8 cellular contexts compared by ENCODE assay signal in the genomic region with DNA sequence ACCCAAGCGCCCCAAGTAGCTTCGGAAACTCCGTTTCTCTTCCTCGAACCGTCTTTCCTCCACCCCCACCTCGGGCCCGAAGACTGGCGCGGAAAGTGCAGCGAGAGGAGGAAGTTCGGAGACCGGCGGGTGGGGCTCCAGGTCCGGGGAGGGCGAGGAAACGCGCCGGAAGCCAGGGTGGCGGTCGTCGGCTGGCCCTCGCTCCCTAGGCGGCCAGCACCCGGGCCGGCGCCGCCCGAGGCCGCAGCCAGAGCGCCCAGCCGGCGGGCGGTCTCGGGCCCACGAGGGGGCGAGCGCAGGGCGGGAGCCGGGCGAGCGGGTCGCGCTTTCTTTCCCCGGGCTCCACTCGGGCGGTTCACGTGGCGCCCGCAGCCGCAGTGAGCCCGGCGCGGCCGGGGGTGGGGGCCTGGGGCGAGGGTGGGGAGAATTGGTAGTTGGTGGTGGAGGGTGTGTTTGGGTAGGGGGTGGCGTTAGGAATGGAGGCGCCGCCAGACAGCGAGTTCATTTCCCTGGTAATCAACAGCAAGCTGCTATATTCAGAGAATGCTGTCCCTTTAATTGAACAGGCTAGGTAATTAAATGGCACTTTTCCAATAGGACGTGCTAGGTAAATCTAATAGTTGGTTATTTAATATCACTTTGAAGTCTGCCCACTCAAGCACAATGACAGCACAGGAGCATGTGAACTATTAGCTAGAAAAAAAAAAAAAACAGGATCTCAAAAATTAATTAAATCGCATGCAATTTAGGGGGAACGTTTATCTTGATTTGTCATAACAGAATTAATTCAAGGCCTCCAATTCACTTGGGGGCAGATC. TPM values are rescaled to one million over a fixed set of nuclear protein-coding genes. Genes with fewer than 3 reads are reported as not detected.
DNase-seq lines count a peak whose midpoint lies in the region; ATAC-seq and TF ChIP-seq lines count a peak whose summit lies in the region.

No MANE protein-coding gene starts in this region.

- H3K36me3 ChIP-seq in BLaER1 treated with 17β-estradiol and CSF1 and Interleukin-3, amounts not matched to agents 10 nM and 100 nM: peaks cover 37 to 66% (median 59%) of the 10 kb centered on the region in 11 experiments
- H3K36me3 ChIP-seq in NT2/D1 (ENCODE audit: insufficient read depth, insufficient read length, low read length) (peaks cover 45% of the 10 kb centered on the region), esophagus squamous epithelium (peaks cover 6 to 30% (median 11%) of the 10 kb centered on the region in 3 donors), stomach smooth muscle (ENCODE audit: control insufficient read depth in 2 of 2, insufficient read depth in 2 of 2, low read length in 2 of 2) (peaks cover 8 to 13% of the 10 kb centered on the region in 2 donors)

- TF ChIP-seq POLR2A in GM19099 (IDR thresholded peaks at IDR 0.05; ENCODE audit: extremely low read depth, insufficient read length, low read depth) (peak; percentile 63), esophagus squamous epithelium (IDR thresholded peaks at IDR 0.05) (peak in 1 of 4 donors; percentile 29)

- H3K9ac ChIP-seq in BLaER1 treated with 17β-estradiol and CSF1 and Interleukin-3, amounts not matched to agents 10 nM and 100 nM: peak overlapping the region; percentile 80 to 95 (median 87)
- H3K9ac ChIP-seq in NT2/D1 (ENCODE audit: insufficient read length, low read depth) (peak overlapping the region; percentile 76), stomach smooth muscle (ENCODE audit: low read length in 2 of 2) (peak overlapping the region; percentile 42 to 70)

- TF ChIP-seq CTCF in esophagus squamous epithelium (IDR thresholded peaks at IDR 0.05): peak in 3 of 6 experiments; percentile 32 to 37 (median 36)

- intact Hi-C loops in esophagus squamous epithelium (cut with DNase I): no loop called here

- WGBS in esophagus squamous epithelium, 2 donors: 1 to 2% methylated on average over 9 to 11 of the region's 62 CpGs

- peak overlapping the region; percentile 50 to 87 (median 74) for H3K4me3 ChIP-seq in BLaER1 treated with 17β-estradiol and CSF1 and Interleukin-3, amounts not matched to agents 10 nM and 100 nM
- H3K4me3 ChIP-seq in NT2/D1 (ENCODE audit: insufficient read length, low read depth) (peak overlapping the region; percentile 51), esophagus squamous epithelium (peak overlapping the region; percentile 57 to 99 (median 90)), stomach smooth muscle (ENCODE audit: low read length in 2 of 2) (peak overlapping the region; percentile 87 to 94)

- peak overlapping the region; percentile 90 to 99 (median 96) for H3K4me2 ChIP-seq in BLaER1 treated with 17β-estradiol and CSF1 and Interleukin-3, amounts not matched to agents 10 nM and 100 nM

- no peaks in the 10 kb centered on the region for H3K9me3 ChIP-seq in BLaER1 treated with 17β-estradiol and CSF1 and Interleukin-3, amounts not matched to agents 10 nM and 100 nM (replicated peaks in 1 of 11)
- H3K9me3 ChIP-seq in NT2/D1 (ENCODE audit: insufficient read depth, low read length): no peaks in the 10 kb centered on the region
- H3K9me3 ChIP-seq in esophagus squamous epithelium: no peaks in the 10 kb centered on the region
- no peaks in the 10 kb centered on the region for H3K9me3 ChIP-seq in stomach smooth muscle (ENCODE audit: control insufficient read depth in 2 of 2, low read length in 2 of 2)

- peak; percentile 42 for ATAC-seq in HG03342 (IDR thresholded peaks at IDR 0.05; ENCODE audit: unreplicated experiment)

- no peaks in the 10 kb centered on the region for H3K27me3 ChIP-seq in BLaER1 treated with 17β-estradiol and CSF1 and Interleukin-3, amounts not matched to agents 10 nM and 100 nM
- no peaks in the 10 kb centered on the region for H3K27me3 ChIP-seq in NT2/D1 (ENCODE audit: insufficient read depth, insufficient read length)
- no peaks in the 10 kb centered on the region for H3K27me3 ChIP-seq in esophagus squamous epithelium
- no peaks in the 10 kb centered on the region for H3K27me3 ChIP-seq in stomach smooth muscle (ENCODE audit: control insufficient read depth in 1 of 2, insufficient read depth in 2 of 2, low read length in 2 of 2)

- H3K4me1 ChIP-seq in BLaER1 treated with 17β-estradiol and CSF1 and Interleukin-3, amounts not matched to agents 10 nM and 100 nM: peaks cover 43 to 47% (median 44%) of the 10 kb centered on the region in 10 experiments
- H3K4me1 ChIP-seq in NT2/D1 (ENCODE audit: insufficient read depth, insufficient read length) (no peaks in the 10 kb centered on the region), esophagus squamous epithelium (peaks cover 27 to 78% (median 34%) of the 10 kb centered on the region in 3 donors), stomach smooth muscle (ENCODE audit: control insufficient read depth, insufficient read depth, low read length) (peaks cover 17% of the 10 kb centered on the region)

- no peak for DNase-seq in NT2/D1 (ENCODE audit: low read depth, low spot score)
- peak; percentile 74 to 76 for DNase-seq in activated T-cell treated with anti-CD3 and anti-CD28 coated beads, Interleukin-2, amount 50 U/mL, for 48 hours
- peak; percentile 16 for DNase-seq in esophagus squamous epithelium (lab: John Stamatoyannopoulos, UW)
- peak; percentile 55 for DNase-seq in myocyte (ENCODE audit: low read depth)

- H3K27ac ChIP-seq in BLaER1 treated with 17β-estradiol and CSF1 and Interleukin-3, amounts not matched to agents 10 nM and 100 nM: peak overlapping the region; percentile 75 to 94 (median 90)
- H3K27ac ChIP-seq in esophagus squamous epithelium (peak overlapping the region; percentile 91 to 100 (median 96)), stomach smooth muscle (ENCODE audit: low read length) (peak overlapping the region; percentile 76)

- H4K20me1 ChIP-seq in BLaER1 treated with 17β-estradiol and CSF1 and Interleukin-3, amounts not matched to agents 10 nM and 100 nM: peaks cover 22 to 77% (median 62%) of the 10 kb centered on the region in 11 experiments

RNA-seq across cellular contexts. Expression of a gene that starts 6.7 kb away (rescaled TPM):
- total RNA-seq in esophagus squamous epithelium: 10 to 100 TPM; 32.7 to 57.3 (median 52.1) TPM
- 24.4 and 28.0 TPM in 2 replicates for total RNA-seq in myocyte
- polyA plus RNA-seq in myocyte (2012): 30.9 TPM
